Comparison of ENCODE assay signal across 14 cellular contexts in genomic region chr12:6468283-6468575, GRCh38. TPM values are rescaled to one million over a fixed set of nuclear protein-coding genes. Genes with fewer than 3 reads are reported as not detected.
DNase-seq lines count a peak whose midpoint lies in the region; ATAC-seq and TF ChIP-seq lines count a peak whose summit lies in the region.
"Had no signal": no experiment of that assay in that cellular context is flagged by ENCODE, and none has a peak within 500 bp of the region (broad histone marks: within the 10 kb centered on the region; RNA-seq: fewer than 3 reads in every experiment).

No MANE protein-coding gene starts in this region.

- intact Hi-C loops in lower leg skin (cut with DNase I; ENCODE audit: low total_unique reads): loop anchor here (5.0 kb wide), 1 partner anchor 46 kb away; no protein-coding TSS in a partner anchor

- H3K4me1 ChIP-seq in neutrophil (ENCODE audit: control insufficient read depth in 1 of 2, insufficient read depth in 1 of 2, low read depth in 1 of 2, low read length in 1 of 2): peaks cover 72 to 78% of the 10 kb centered on the region in 2 experiments

- H3K4me1 Mint-ChIP-seq in T-helper 1 cell treated with Interleukin-12 subunit alpha and Interleukin-12 subunit beta and Interleukin-4 antibody, amounts not matched to agents 30 μg/mL and 1 μg/mL, for 36 hours (ENCODE audit: low read depth): peaks cover 67% of the 10 kb centered on the region
- H3K4me1 Mint-ChIP-seq in central memory CD8-positive, alpha-beta T cell: peaks cover 71% of the 10 kb centered on the region

- H3K27me3 Mint-ChIP-seq in T-helper 1 cell treated with Interleukin-12 subunit alpha and Interleukin-12 subunit beta and Interleukin-4 antibody, amounts not matched to agents 30 μg/mL and 1 μg/mL, for 36 hours (ENCODE audit: low read depth): peaks cover 3% of the 10 kb centered on the region
- no peaks in the 10 kb centered on the region for H3K27me3 Mint-ChIP-seq in central memory CD8-positive, alpha-beta T cell

- TF ChIP-seq POLR2A in lower leg skin (IDR thresholded peaks at IDR 0.05): no peak

- no peak overlapping the region for H3K4me3 ChIP-seq in MG63
- H3K4me3 ChIP-seq in neutrophil (ENCODE audit: low read depth in 1 of 2, low read length in 1 of 2): no peak overlapping the region
- no peak overlapping the region for H3K4me3 ChIP-seq in lower leg skin (ENCODE audit: low read depth, poor library complexity, severe bottlenecking)

- peak overlapping the region; percentile 98 for H3K27ac ChIP-seq in neutrophil
- H3K27ac ChIP-seq: VCaP had no signal

- H3K9me3 ChIP-seq in MG63 (no peaks in the 10 kb centered on the region; the same call in 1 of the 2 replicates), neutrophil (no peaks in the 10 kb centered on the region)

- no peak for TF ChIP-seq CTCF in neutrophil (IDR thresholded peaks at IDR 0.05)
- TF ChIP-seq CTCF in lower leg skin (IDR thresholded peaks at IDR 0.05): no peak

- ATAC-seq in central memory CD8-positive, alpha-beta T cell (replicated peaks; ENCODE audit: extremely low read depth, poor library complexity, severe bottlenecking): no peak

- H3K4me3 Mint-ChIP-seq in T-helper 1 cell treated with Interleukin-12 subunit alpha and Interleukin-12 subunit beta and Interleukin-4 antibody, amounts not matched to agents 30 μg/mL and 1 μg/mL, for 36 hours: peak overlapping the region; percentile 90
- peak overlapping the region; percentile 90 for H3K4me3 Mint-ChIP-seq in central memory CD8-positive, alpha-beta T cell

- H3K27me3 ChIP-seq in MG63: no peaks in the 10 kb centered on the region
- no peaks in the 10 kb centered on the region for H3K27me3 ChIP-seq in neutrophil

- DNase-seq in T-helper 1 cell (no peak), MG63 (peak; percentile 37), lower leg skin (ENCODE audit: low spot score in 2 of 2) (no peak), C1 segment of cervical spinal cord (lab: John Stamatoyannopoulos, UW) (no peak), NCI-H2171 treated with DMSO at 0.1 percent for 48 hours (lab: John Stamatoyannopoulos, UW) (no peak)
- no peak for DNase-seq in central memory CD8-positive, alpha-beta T cell (ENCODE audit: low spot score in 2 of 2)
- DNase-seq: 8988T; KBM-7; mesendoderm; NCI-H345; stimulated activated CD4-positive, alpha-beta T cell treated with anti-CD3 and anti-CD28 coated beads, Interleukin-4, amount 100 ng/mL, for 4 hours had no signal

- H3K36me3 ChIP-seq in MG63: peaks cover 21% of the 10 kb centered on the region
- H3K36me3 ChIP-seq in neutrophil: peaks cover 36% of the 10 kb centered on the region

- H3K27ac Mint-ChIP-seq in T-helper 1 cell treated with Interleukin-12 subunit alpha and Interleukin-12 subunit beta and Interleukin-4 antibody, amounts not matched to agents 30 μg/mL and 1 μg/mL, for 36 hours: peak overlapping the region; percentile 88
- H3K27ac Mint-ChIP-seq in central memory CD8-positive, alpha-beta T cell (ENCODE audit: low read depth): peak overlapping the region; percentile 69

- H3K9me3 Mint-ChIP-seq in T-helper 1 cell treated with Interleukin-12 subunit alpha and Interleukin-12 subunit beta and Interleukin-4 antibody, amounts not matched to agents 30 μg/mL and 1 μg/mL, for 36 hours: no peaks in the 10 kb centered on the region
- no peaks in the 10 kb centered on the region for H3K9me3 Mint-ChIP-seq in central memory CD8-positive, alpha-beta T cell

- peaks cover 54% of the 10 kb centered on the region for H3K36me3 Mint-ChIP-seq in T-helper 1 cell treated with Interleukin-12 subunit alpha and Interleukin-12 subunit beta and Interleukin-4 antibody, amounts not matched to agents 30 μg/mL and 1 μg/mL, for 36 hours (ENCODE audit: low read depth)
- H3K36me3 Mint-ChIP-seq in central memory CD8-positive, alpha-beta T cell (ENCODE audit: insufficient read depth): peaks cover 47% of the 10 kb centered on the region

RNA-seq across cellular contexts. Expression of gene VAMP1, which starts 2.2 kb away (rescaled TPM):
- total RNA-seq in MG63 (2014; rRNA removed; shearing (Covaris generic); ENCODE audit: low replicate concordance): 7.1 and 15.3 TPM in 2 replicates
- 1 to 10 TPM; 2.1 to 6.6 (median 4.4) TPM for total RNA-seq in lower leg skin

RNA-seq across cellular contexts. Expression of gene TAPBPL, which starts 16.4 kb away (rescaled TPM):
- total RNA-seq in MG63 (2014; rRNA removed; shearing (Covaris generic); ENCODE audit: low replicate concordance): 2.2 TPM in 1 of 2 replicates, not detected in the other
- 10 to 100 TPM; 11.4 to 23.8 (median 17.6) TPM for total RNA-seq in lower leg skin

RNA-seq across cellular contexts. Expression of gene CD27, which starts 23.5 kb away (rescaled TPM):
- not detected in 2 replicates for total RNA-seq in MG63 (2014; rRNA removed; shearing (Covaris generic); ENCODE audit: low replicate concordance)
- under 1 TPM in 2 of 4 donors, not detected in 2; 0.16 to 0.89 TPM for total RNA-seq in lower leg skin

RNA-seq across cellular contexts. Expression of gene MRPL51, which starts 24.8 kb away (rescaled TPM):
- total RNA-seq in MG63 (2014; rRNA removed; shearing (Covaris generic); ENCODE audit: low replicate concordance): 140 and 315 TPM in 2 replicates
- total RNA-seq in lower leg skin: 10 to 100 TPM; 38.6 to 62.1 (median 58.7) TPM

RNA-seq across cellular contexts. Expression of gene NCAPD2, which starts 25.7 kb away (rescaled TPM):
- total RNA-seq in MG63 (2014; rRNA removed; shearing (Covaris generic); ENCODE audit: low replicate concordance): 60.2 and 95.9 TPM in 2 replicates
- 10 to 100 TPM; 18.5 to 25.9 (median 22.5) TPM for total RNA-seq in lower leg skin
